12 cellular contexts compared by ENCODE assay signal in genomic region chr5:36459191-36460135, GRCh38.
A peak's percentile ranks its signal among the peaks of the same experiment; 100 is the strongest.
DNase-seq lines count a peak whose midpoint lies in the region; ATAC-seq and FAIRE-seq lines count a peak whose summit lies in the region.
"Had no signal": no experiment of that assay in that cellular context is flagged by ENCODE, and none has a peak within 500 bp of the region (broad histone marks: within the 10 kb centered on the region; RNA-seq: fewer than 3 reads in every experiment).

No MANE protein-coding gene starts in this region.

- ATAC-seq in activated CD4-positive, alpha-beta T cell treated with anti-CD3 and anti-CD28 coated beads for 36 hours, result peak; percentile 23
- no peak for ATAC-seq in GM19463 (IDR thresholded peaks at IDR 0.05; ENCODE audit: unreplicated experiment)
- ATAC-seq in GM21447 (IDR thresholded peaks at IDR 0.05; ENCODE audit: unreplicated experiment), result no peak

- no peaks in the 10 kb centered on the region for H3K9me3 ChIP-seq in small intestine (ENCODE audit: control insufficient read depth, low read depth)

- CTCF ChIA-PET in activated CD4-positive, alpha-beta T cell treated with anti-CD3 and anti-CD28 coated beads for 36 hours (lab: Charles Lee), result interaction anchor here (0.6 to 1.2 kb wide), 9 partner anchors 16 to 728 kb away, joined by 3 to 5 read pairs (median 3); no protein-coding TSS in a partner anchor
- CTCF ChIA-PET in activated CD4-positive, alpha-beta T cell treated with anti-CD3 and anti-CD28 coated beads, Interleukin-2, amount 10 ng/mL, durations not matched to agents 7 days and 5 days (lab: Charles Lee), result interaction anchor here (0.6 kb wide), 1 partner anchor 250 kb away, joined by 3 read pairs; no protein-coding TSS in a partner anchor

- no peaks in the 10 kb centered on the region for H3K36me3 Mint-ChIP-seq in activated CD4-positive, alpha-beta T cell treated with anti-CD3 and anti-CD28 coated beads for 36 hours (ENCODE audit: low read depth)
- no peaks in the 10 kb centered on the region for H3K36me3 Mint-ChIP-seq in activated CD4-positive, alpha-beta T cell treated with anti-CD3 and anti-CD28 coated beads, Interleukin-2, amount 10 ng/mL, durations not matched to agents 7 days and 5 days (ENCODE audit: low read depth)
- H3K36me3 Mint-ChIP-seq: CD4-positive, alpha-beta memory T cell had no signal

- no peaks in the 10 kb centered on the region for H3K9me3 Mint-ChIP-seq in activated CD4-positive, alpha-beta T cell treated with anti-CD3 and anti-CD28 coated beads for 36 hours (ENCODE audit: low read depth)
- no peaks in the 10 kb centered on the region for H3K9me3 Mint-ChIP-seq in activated CD4-positive, alpha-beta T cell treated with anti-CD3 and anti-CD28 coated beads, Interleukin-2, amount 10 ng/mL, durations not matched to agents 7 days and 5 days

- H3K4me1 Mint-ChIP-seq in activated CD4-positive, alpha-beta T cell treated with anti-CD3 and anti-CD28 coated beads for 36 hours, result no peaks in the 10 kb centered on the region
- H3K4me1 Mint-ChIP-seq in activated CD4-positive, alpha-beta T cell treated with anti-CD3 and anti-CD28 coated beads, Interleukin-2, amount 10 ng/mL, durations not matched to agents 7 days and 5 days, result peaks cover 11% of the 10 kb centered on the region
- H3K4me1 Mint-ChIP-seq: CD4-positive, alpha-beta memory T cell had no signal

- H3K4me3 ChIP-seq in small intestine (ENCODE audit: low read depth in 1 of 2, low read length in 2 of 2), result no peak overlapping the region

- H3K27ac Mint-ChIP-seq in activated CD4-positive, alpha-beta T cell treated with anti-CD3 and anti-CD28 coated beads for 36 hours, result no peak overlapping the region
- no peak overlapping the region for H3K27ac Mint-ChIP-seq in activated CD4-positive, alpha-beta T cell treated with anti-CD3 and anti-CD28 coated beads, Interleukin-2, amount 10 ng/mL, durations not matched to agents 7 days and 5 days
- H3K27ac Mint-ChIP-seq: CD4-positive, alpha-beta memory T cell had no signal

- POLR2A ChIA-PET in activated CD4-positive, alpha-beta T cell treated with anti-CD3 and anti-CD28 coated beads for 36 hours (lab: Charles Lee), result no interaction called here
- POLR2A ChIA-PET in activated CD4-positive, alpha-beta T cell treated with anti-CD3 and anti-CD28 coated beads, Interleukin-2, amount 10 ng/mL, durations not matched to agents 7 days and 5 days (lab: Charles Lee), result no interaction called here

- H3K27ac ChIP-seq in epithelial cell of prostate, result peak overlapping the region; percentile 51
- no peak overlapping the region for H3K27ac ChIP-seq in small intestine (ENCODE audit: low read depth in 1 of 2, low read length in 1 of 2)

- intact Hi-C loops in activated CD4-positive, alpha-beta T cell treated with anti-CD3 and anti-CD28 coated beads for 36 hours (cut with DNase I, micrococcal nuclease), result no loop called here

- 50 to 63% (median 51%) methylated on average over 5 of the region's 5 CpGs for WGBS in small intestine, 3 donors

- H3K27me3 Mint-ChIP-seq in activated CD4-positive, alpha-beta T cell treated with anti-CD3 and anti-CD28 coated beads for 36 hours, result peaks cover 5% of the 10 kb centered on the region
- H3K27me3 Mint-ChIP-seq in activated CD4-positive, alpha-beta T cell treated with anti-CD3 and anti-CD28 coated beads, Interleukin-2, amount 10 ng/mL, durations not matched to agents 7 days and 5 days, result peaks cover 19% of the 10 kb centered on the region

- H3K27me3 ChIP-seq in small intestine (ENCODE audit: control insufficient read depth in 2 of 2, insufficient read depth in 2 of 2, low read length in 2 of 2), result no peaks in the 10 kb centered on the region

- H3K4me1 ChIP-seq in small intestine (ENCODE audit: control insufficient read depth in 2 of 2, insufficient read depth in 1 of 2, low read depth in 1 of 2, low read length in 1 of 2), result no peaks in the 10 kb centered on the region

- no peaks in the 10 kb centered on the region for H3K36me3 ChIP-seq in small intestine (ENCODE audit: control insufficient read depth in 2 of 2, insufficient read depth in 2 of 2, low read length in 2 of 2)

- H3K4me3 Mint-ChIP-seq in activated CD4-positive, alpha-beta T cell treated with anti-CD3 and anti-CD28 coated beads for 36 hours, result no peak overlapping the region
- H3K4me3 Mint-ChIP-seq in activated CD4-positive, alpha-beta T cell treated with anti-CD3 and anti-CD28 coated beads, Interleukin-2, amount 10 ng/mL, durations not matched to agents 7 days and 5 days, result no peak overlapping the region
- H3K4me3 Mint-ChIP-seq: CD4-positive, alpha-beta memory T cell had no signal

- FAIRE-seq in small intestine (lab: Jason Lieb, UNC), result no peak
- FAIRE-seq in frontal cortex (lab: Jason Lieb, UNC), result no peak

- DNase-seq in activated CD4-positive, alpha-beta T cell treated with anti-CD3 and anti-CD28 coated beads for 36 hours, result no peak
- DNase-seq in activated CD4-positive, alpha-beta T cell treated with anti-CD3 and anti-CD28 coated beads, Interleukin-2, amount 10 ng/mL, durations not matched to agents 7 days and 5 days, result no peak
- DNase-seq in M059J (ENCODE audit: low read depth), result peak; percentile 88
- no peak for DNase-seq in epithelial cell of prostate (ENCODE audit: low read depth, low spot score)
- DNase-seq in small intestine, result peak; percentile 4
- no peak for DNase-seq in frontal cortex (ENCODE audit: low spot score in 2 of 2)
- DNase-seq: cortex of kidney; NK-92 treated with Interleukin-12 subunit alpha and Interleukin-12 subunit beta, amount 100 ng/mL, for 24 hours; stimulated activated CD4-positive, alpha-beta T cell treated with anti-CD3 and anti-CD28 coated beads, Interleukin-4, amount 100 ng/mL, for 4 hours had no signal

Comparison
In these comparisons a context has a peak if more than half of its experiments do, and no peak if none do; other contexts are left out.
1. DNase-seq: peak in M059J (single experiment) and small intestine (single experiment); none in activated CD4-positive, alpha-beta T cell treated with anti-CD3 and anti-CD28 coated beads for 36 hours (single experiment), activated CD4-positive, alpha-beta T cell treated with anti-CD3 and anti-CD28 coated beads, Interleukin-2, amount 10 ng/mL, durations not matched to agents 7 days and 5 days (single experiment), epithelial cell of prostate (single experiment) and frontal cortex (0 of 2).